1 cellular context compared by ENCODE assay signal in genomic region chr12:9674226-9674590, GRCh38.
TF ChIP-seq lines count a peak whose summit lies in the region.

No MANE protein-coding gene starts in this region.

TF ChIP-seq in HepG2, 621 proteins besides CTCF, POLR2A, EP300 and RAD21 (continued from another document):
- TF ChIP-seq TRAFD1 (CRISPR knock-in tag; IDR thresholded peaks at IDR 0.05; ENCODE audit: borderline replicate concordance) (no peak), SRSF9 (IDR thresholded peaks at IDR 0.05; ENCODE audit: borderline replicate concordance, insufficient read depth, low read depth, low read length, poor library complexity, severe bottlenecking) (no peak), DDIT3 (CRISPR knock-in tag; IDR thresholded peaks at IDR 0.05) (no peak), ZNF264 (CRISPR knock-in tag; IDR thresholded peaks at IDR 0.05) (no peak), KDM6A (CRISPR knock-in tag; IDR thresholded peaks at IDR 0.05; ENCODE audit: low read depth) (no peak), ZBTB40 (IDR thresholded peaks at IDR 0.05) (no peak), ZBTB40 (CRISPR knock-in tag; IDR thresholded peaks at IDR 0.05) (no peak), NFE2 (CRISPR knock-in tag; IDR thresholded peaks at IDR 0.05) (no peak), HNF4A (CRISPR knock-in tag; IDR thresholded peaks at IDR 0.05) (no peak), THAP11 (CRISPR knock-in tag; IDR thresholded peaks at IDR 0.05) (no peak)
- TF ChIP-seq, protein P1, sequence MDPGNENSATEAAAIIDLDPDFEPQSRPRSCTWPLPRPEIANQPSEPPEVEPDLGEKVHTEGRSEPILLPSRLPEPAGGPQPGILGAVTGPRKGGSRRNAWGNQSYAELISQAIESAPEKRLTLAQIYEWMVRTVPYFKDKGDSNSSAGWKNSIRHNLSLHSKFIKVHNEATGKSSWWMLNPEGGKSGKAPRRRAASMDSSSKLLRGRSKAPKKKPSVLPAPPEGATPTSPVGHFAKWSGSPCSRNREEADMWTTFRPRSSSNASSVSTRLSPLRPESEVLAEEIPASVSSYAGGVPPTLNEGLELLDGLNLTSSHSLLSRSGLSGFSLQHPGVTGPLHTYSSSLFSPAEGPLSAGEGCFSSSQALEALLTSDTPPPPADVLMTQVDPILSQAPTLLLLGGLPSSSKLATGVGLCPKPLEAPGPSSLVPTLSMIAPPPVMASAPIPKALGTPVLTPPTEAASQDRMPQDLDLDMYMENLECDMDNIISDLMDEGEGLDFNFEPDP (CRISPR knock-in tag; conservative IDR thresholded peaks at IDR 0.05), result no peak
- TF ChIP-seq, protein P2, sequence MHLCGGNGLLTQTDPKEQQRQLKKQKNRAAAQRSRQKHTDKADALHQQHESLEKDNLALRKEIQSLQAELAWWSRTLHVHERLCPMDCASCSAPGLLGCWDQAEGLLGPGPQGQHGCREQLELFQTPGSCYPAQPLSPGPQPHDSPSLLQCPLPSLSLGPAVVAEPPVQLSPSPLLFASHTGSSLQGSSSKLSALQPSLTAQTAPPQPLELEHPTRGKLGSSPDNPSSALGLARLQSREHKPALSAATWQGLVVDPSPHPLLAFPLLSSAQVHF (CRISPR knock-in tag; IDR thresholded peaks at IDR 0.05), result no peak
TF ChIP-seq in HepG2: peak in this region for 0.
